ENCODE assay signal across 1 cellular context in genomic region chr16:67653131-67654068, GRCh38.
A peak's percentile ranks its signal among the peaks of the same experiment; 100 is the strongest.
TF ChIP-seq lines count a peak whose summit lies in the region.

No MANE protein-coding gene starts in this region.

TF ChIP-seq in HEK293, 187 proteins besides CTCF, POLR2A, EP300 and RAD21 (continued from another document and continues in another):
- TF ChIP-seq REST (tag by site-specific recombination; IDR thresholded peaks at IDR 0.05) (peak; percentile 87), ZNF654 (tag by site-specific recombination; IDR thresholded peaks at IDR 0.05; ENCODE audit: low read depth) (no peak), ZNF610 (tag by site-specific recombination; IDR thresholded peaks at IDR 0.05; ENCODE audit: borderline replicate concordance) (peak; percentile 47; the same call in 1 of the 2 replicates), ZNF624 (tag by site-specific recombination; IDR thresholded peaks at IDR 0.05) (no peak), PATZ1 (tag by site-specific recombination; IDR thresholded peaks at IDR 0.05) (0 out of 2 replicates have a peak, but pooled peaks have one; percentile 25), HIC1 (tag by site-specific recombination; IDR thresholded peaks at IDR 0.05) (peak; percentile 79), ZBTB11 (tag by site-specific recombination; conservative IDR thresholded peaks at IDR 0.05; ENCODE audit: low read depth) (0 out of 2 replicates have a peak, but pooled peaks have one; percentile 10), ZFP3 (tag by site-specific recombination; IDR thresholded peaks at IDR 0.05; ENCODE audit: low read depth) (no peak), ZNF404 (tag by site-specific recombination; IDR thresholded peaks at IDR 0.05) (no peak), MZF1 (tag by site-specific recombination; IDR thresholded peaks at IDR 0.05; ENCODE audit: borderline replicate concordance) (no peak), ZNF394 (tag by site-specific recombination; IDR thresholded peaks at IDR 0.05; ENCODE audit: borderline replicate concordance) (no peak), ZBTB10 (tag by site-specific recombination; IDR thresholded peaks at IDR 0.05) (no peak), ZNF600 (tag by site-specific recombination; IDR thresholded peaks at IDR 0.05) (no peak), GLIS1 (tag by site-specific recombination; IDR thresholded peaks at IDR 0.05) (peak; percentile 91), ZNF488 (tag by site-specific recombination; IDR thresholded peaks at IDR 0.05) (no peak), REPIN1 (tag by site-specific recombination; IDR thresholded peaks at IDR 0.05; ENCODE audit: low read depth) (no peak), EGR2 (tag by site-specific recombination; IDR thresholded peaks at IDR 0.05; ENCODE audit: low read depth) (peak; percentile 65), ZNF248 (tag by site-specific recombination; IDR thresholded peaks at IDR 0.05) (no peak), ZFHX2 (tag by site-specific recombination; conservative IDR thresholded peaks at IDR 0.05) (peak; percentile 92), ZNF623 (tag by site-specific recombination; IDR thresholded peaks at IDR 0.05) (no peak), ZNF777 (tag by site-specific recombination; IDR thresholded peaks at IDR 0.05; ENCODE audit: borderline replicate concordance) (no peak), ZNF660 (tag by site-specific recombination; IDR thresholded peaks at IDR 0.05) (no peak), ZNF548 (tag by site-specific recombination; IDR thresholded peaks at IDR 0.05) (no peak), ZNF558 (tag by site-specific recombination; IDR thresholded peaks at IDR 0.05) (no peak), MEIS1 (CRISPR knock-in tag; IDR thresholded peaks at IDR 0.05; ENCODE audit: borderline replicate concordance) (no peak), ZNF140 (tag by site-specific recombination; IDR thresholded peaks at IDR 0.05) (no peak), ZEB2 (tag by site-specific recombination; IDR thresholded peaks at IDR 0.05) (peak; percentile 40; the same call in 1 of the 2 replicates), ZNF221 (tag by site-specific recombination; IDR thresholded peaks at IDR 0.05; ENCODE audit: borderline replicate concordance) (no peak), KLF1 (tag by site-specific recombination; IDR thresholded peaks at IDR 0.05) (peak; percentile 39; the same call in 1 of the 2 replicates), HOXD13 (CRISPR knock-in tag; IDR thresholded peaks at IDR 0.05; ENCODE audit: borderline replicate concordance) (no peak), ZNF112 (tag by site-specific recombination; IDR thresholded peaks at IDR 0.05) (no peak), ZNF19 (tag by site-specific recombination; IDR thresholded peaks at IDR 0.05; ENCODE audit: low read depth) (no peak), ZNF266 (tag by site-specific recombination; IDR thresholded peaks at IDR 0.05; ENCODE audit: low read depth) (no peak), IKZF3 (tag by site-specific recombination; IDR thresholded peaks at IDR 0.05) (no peak), ZNF555 (tag by site-specific recombination; conservative IDR thresholded peaks at IDR 0.05) (no peak), ZNF214 (tag by site-specific recombination; IDR thresholded peaks at IDR 0.05; ENCODE audit: borderline replicate concordance) (no peak), ZNF354C (tag by site-specific recombination; IDR thresholded peaks at IDR 0.05; ENCODE audit: borderline replicate concordance, low read depth) (no peak), INSM2 (tag by site-specific recombination; IDR thresholded peaks at IDR 0.05) (no peak), ZNF792 (tag by site-specific recombination; IDR thresholded peaks at IDR 0.05) (no peak), ZNF155 (tag by site-specific recombination; IDR thresholded peaks at IDR 0.05) (no peak), KLF7 (tag by site-specific recombination; IDR thresholded peaks at IDR 0.05; ENCODE audit: borderline replicate concordance) (no peak)
